In the genomic region with DNA sequence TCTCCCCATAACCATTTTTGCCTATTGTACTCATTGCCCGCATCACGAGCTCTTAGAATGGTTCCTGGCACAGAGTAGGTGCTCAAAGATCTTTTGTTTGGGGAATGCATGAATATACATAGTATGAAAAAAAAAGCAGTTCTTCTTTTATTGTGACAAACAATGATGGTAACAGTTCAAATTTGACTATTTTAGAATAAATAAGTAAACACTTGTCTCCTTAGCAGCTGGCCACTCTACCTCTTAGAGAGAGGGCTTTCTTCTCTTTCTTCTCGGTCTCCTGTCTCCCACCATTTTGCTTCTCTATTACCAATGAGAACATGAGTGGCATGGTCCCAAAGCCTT, we compare ENCODE assay signal across 8 cellular contexts.
A peak's percentile ranks its signal among the peaks of the same experiment; 100 is the strongest.
DNase-seq lines count a peak whose midpoint lies in the region; ATAC-seq and TF ChIP-seq lines count a peak whose summit lies in the region.

No MANE protein-coding gene starts in this region.

- no peaks in the 10 kb centered on the region for H3K9me3 ChIP-seq in HEK293 (ENCODE audit: control insufficient read depth, insufficient read depth, low read depth, low read length)
- H3K9me3 ChIP-seq in iPS-15b (ENCODE audit: control insufficient read depth, insufficient read depth, low read length), result no peaks in the 10 kb centered on the region

- in situ Hi-C loops in GM13977 (cut with MboI; ENCODE audit: low pct_unique_long_range_greater_than_20kb, low sequenced_read_pairs, unreplicated experiment), result no loop called here

- H3K9ac ChIP-seq in iPS-15b (ENCODE audit: low read depth, low read length), result no peak overlapping the region

- H3K36me3 Mint-ChIP-seq in stimulated activated effector memory CD8-positive, alpha-beta T cell treated with anti-CD3 and anti-CD28 coated beads, Interleukin-12 subunit alpha, Interleukin-12 subunit beta, amount 100 ng/mL, for 72 hours, result peaks cover 6% of the 10 kb centered on the region

- no peaks in the 10 kb centered on the region for H3K4me1 ChIP-seq in HEK293 (ENCODE audit: control insufficient read depth, insufficient read depth, low read length)
- H3K4me1 ChIP-seq in iPS-15b (ENCODE audit: control insufficient read depth, insufficient read depth, low read length), result peaks cover 13% of the 10 kb centered on the region

- peak overlapping the region; percentile 45 for H3K4me3 ChIP-seq in HEK293 (ENCODE audit: low read depth, low read length)
- peak overlapping the region; percentile 71 for H3K4me3 ChIP-seq in iPS-15b (ENCODE audit: low read depth, low read length)

- H3K36me3 ChIP-seq in HEK293 (ENCODE audit: control insufficient read depth in 2 of 2, insufficient read depth in 1 of 2, low read length in 2 of 2) (no peaks in the 10 kb centered on the region), iPS-15b (ENCODE audit: control insufficient read depth, insufficient read depth, low read length) (no peaks in the 10 kb centered on the region)

- ATAC-seq in SK-N-SH treated with all-trans-retinoic acid at 6 μM for 48 hours, result peak; percentile 25
- peak; percentile 6 for ATAC-seq in stimulated activated effector memory CD8-positive, alpha-beta T cell treated with anti-CD3 and anti-CD28 coated beads, Interleukin-12 subunit alpha, Interleukin-12 subunit beta, amount 100 ng/mL, for 72 hours

- H3K4me3 Mint-ChIP-seq in stimulated activated effector memory CD8-positive, alpha-beta T cell treated with anti-CD3 and anti-CD28 coated beads, Interleukin-12 subunit alpha, Interleukin-12 subunit beta, amount 100 ng/mL, for 72 hours, result peak overlapping the region; percentile 91

- peaks cover 25% of the 10 kb centered on the region for H3K27me3 ChIP-seq in iPS-15b (ENCODE audit: control insufficient read depth, insufficient read depth, low read length)

- peak; percentile 32 for DNase-seq in GM13977 (ENCODE audit: low spot score)
- no peak for DNase-seq in stimulated activated effector memory CD8-positive, alpha-beta T cell treated with anti-CD3 and anti-CD28 coated beads, Interleukin-12 subunit alpha, Interleukin-12 subunit beta, amount 100 ng/mL, for 72 hours (ENCODE audit: low spot score in 2 of 2)
- no peak for DNase-seq in NCI-H748 treated with DMSO at 0.1 percent for 48 hours (lab: John Stamatoyannopoulos, UW)
- no peak for DNase-seq in activated effector memory CD4-positive, alpha-beta T cell treated with Interleukin-2 at 50 U/mL for 16 hours
- DNase-seq in 8988T, result no peak

- H3K4me1 Mint-ChIP-seq in stimulated activated effector memory CD8-positive, alpha-beta T cell treated with anti-CD3 and anti-CD28 coated beads, Interleukin-12 subunit alpha, Interleukin-12 subunit beta, amount 100 ng/mL, for 72 hours, result peaks cover 31% of the 10 kb centered on the region

- H3K27ac ChIP-seq in HEK293 (ENCODE audit: extremely low read depth, low read depth, low read length), result no peak overlapping the region

- peak overlapping the region; percentile 12 for H3K27ac Mint-ChIP-seq in stimulated activated effector memory CD8-positive, alpha-beta T cell treated with anti-CD3 and anti-CD28 coated beads, Interleukin-12 subunit alpha, Interleukin-12 subunit beta, amount 100 ng/mL, for 72 hours

- H3K9me3 Mint-ChIP-seq in stimulated activated effector memory CD8-positive, alpha-beta T cell treated with anti-CD3 and anti-CD28 coated beads, Interleukin-12 subunit alpha, Interleukin-12 subunit beta, amount 100 ng/mL, for 72 hours, result no peaks in the 10 kb centered on the region

- POLR2A ChIA-PET in HEK293 (lab: Yijun Ruan, JAX), result interaction anchor here (1.0 kb wide), 1 partner anchor 370 kb away, joined by 3 read pairs; the partner anchor contains the start of gene MYCBP2

- TF ChIP-seq CTCF in GM13977 (IDR thresholded peaks at IDR 0.05; ENCODE audit: extremely low read depth, insufficient read depth, missing control alignments) (no peak), HEK293 (tag by site-specific recombination; IDR thresholded peaks at IDR 0.05) (no peak)

- CTCF ChIA-PET in HEK293 (lab: Yijun Ruan, JAX), result no interaction called here

TF ChIP-seq in HEK293, 187 proteins besides CTCF, POLR2A, EP300 and RAD21:
- 0 out of 2 replicates have a peak, but pooled peaks have one; percentile 14 for TF ChIP-seq ZNF366 (tag by site-specific recombination; conservative IDR thresholded peaks at IDR 0.05)
- no peak for TF ChIP-seq ZNF701 (tag by site-specific recombination; IDR thresholded peaks at IDR 0.05)
- 0 out of 2 replicates have a peak, but pooled peaks have one; percentile 22 for TF ChIP-seq ZNF596 (tag by site-specific recombination; IDR thresholded peaks at IDR 0.05)

TF ChIP-seq in SK-N-SH treated with all-trans-retinoic acid at 6 μM for 48 hours, 23 proteins besides CTCF, POLR2A, EP300 and RAD21 (continues in another document):
- TF ChIP-seq ZFP30 (CRISPR knock-in tag; IDR thresholded peaks at IDR 0.05) (no peak), ZNF565 (CRISPR knock-in tag; conservative IDR thresholded peaks at IDR 0.05; ENCODE audit: low read depth) (no peak), RARB (CRISPR knock-in tag; IDR thresholded peaks at IDR 0.05) (no peak), GLIS3 (CRISPR knock-in tag; IDR thresholded peaks at IDR 0.05) (no peak), PATZ1 (CRISPR knock-in tag; IDR thresholded peaks at IDR 0.05; ENCODE audit: borderline replicate concordance) (no peak), PPARA (CRISPR knock-in tag; IDR thresholded peaks at IDR 0.05; ENCODE audit: borderline replicate concordance) (no peak), ARNTL (CRISPR knock-in tag; IDR thresholded peaks at IDR 0.05; ENCODE audit: borderline replicate concordance, low read depth) (no peak), ISL1 (CRISPR knock-in tag; IDR thresholded peaks at IDR 0.05) (no peak), TOX (CRISPR knock-in tag; IDR thresholded peaks at IDR 0.05; ENCODE audit: borderline replicate concordance) (no peak), TCF4 (CRISPR knock-in tag; IDR thresholded peaks at IDR 0.05; ENCODE audit: borderline replicate concordance) (no peak), POU6F1 (CRISPR knock-in tag; IDR thresholded peaks at IDR 0.05; ENCODE audit: borderline replicate concordance, low read depth) (no peak), ZNF70 (CRISPR knock-in tag; IDR thresholded peaks at IDR 0.05) (no peak)
- TF ChIP-seq, protein P1, sequence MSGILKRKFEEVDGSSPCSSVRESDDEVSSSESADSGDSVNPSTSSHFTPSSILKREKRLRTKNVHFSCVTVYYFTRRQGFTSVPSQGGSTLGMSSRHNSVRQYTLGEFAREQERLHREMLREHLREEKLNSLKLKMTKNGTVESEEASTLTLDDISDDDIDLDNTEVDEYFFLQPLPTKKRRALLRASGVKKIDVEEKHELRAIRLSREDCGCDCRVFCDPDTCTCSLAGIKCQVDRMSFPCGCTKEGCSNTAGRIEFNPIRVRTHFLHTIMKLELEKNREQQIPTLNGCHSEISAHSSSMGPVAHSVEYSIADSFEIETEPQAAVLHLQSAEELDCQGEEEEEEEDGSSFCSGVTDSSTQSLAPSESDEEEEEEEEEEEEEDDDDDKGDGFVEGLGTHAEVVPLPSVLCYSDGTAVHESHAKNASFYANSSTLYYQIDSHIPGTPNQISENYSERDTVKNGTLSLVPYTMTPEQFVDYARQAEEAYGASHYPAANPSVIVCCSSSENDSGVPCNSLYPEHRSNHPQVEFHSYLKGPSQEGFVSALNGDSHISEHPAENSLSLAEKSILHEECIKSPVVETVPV (CRISPR knock-in tag; IDR thresholded peaks at IDR 0.05), result no peak
